Comparison of ENCODE assay signal across 9 cellular contexts in the genomic region with DNA sequence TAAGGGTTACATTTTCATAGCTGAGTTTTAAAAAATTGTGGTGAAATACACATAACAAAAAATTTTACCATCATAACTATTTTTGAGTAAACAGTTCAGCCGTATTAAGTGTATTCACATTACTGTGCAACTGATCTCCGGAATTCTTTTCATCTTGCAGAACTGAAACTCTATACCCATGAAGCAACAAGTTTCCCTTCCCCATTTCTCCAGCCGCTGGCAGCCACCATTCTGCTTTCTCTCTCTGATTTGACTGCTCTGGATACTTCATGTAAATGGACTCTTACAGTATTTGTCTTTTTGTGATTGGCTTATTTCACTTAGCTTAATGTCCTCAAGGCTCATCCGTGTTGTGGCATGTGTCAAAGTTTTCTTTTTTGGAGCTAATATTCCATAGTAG.
DNase-seq lines count a peak whose midpoint lies in the region; ATAC-seq lines count a peak whose summit lies in the region.
"Had no signal": no experiment of that assay in that cellular context is flagged by ENCODE, and none has a peak within 500 bp of the region (broad histone marks: within the 10 kb centered on the region; RNA-seq: fewer than 3 reads in every experiment).

No MANE protein-coding gene starts in this region.

- peak; percentile 35 for DNase-seq in Ammon's horn (ENCODE audit: low spot score)
- peak; percentile 80 for DNase-seq in RPMI8226
- DNase-seq in SW480 (ENCODE audit: low spot score): no peak
- no peak for DNase-seq in NCI-H1092 treated with DMSO at 0.1 percent for 48 hours (lab: John Stamatoyannopoulos, UW)
- DNase-seq in posterior vena cava (ENCODE audit: low spot score): no peak
- DNase-seq in NCI-H524 (lab: John Stamatoyannopoulos, UW): no peak
- DNase-seq: upper lobe of left lung had no signal

- peak; percentile 100 for ATAC-seq in GM19372 (IDR thresholded peaks at IDR 0.05; ENCODE audit: low read depth, unreplicated experiment)
- peak; percentile 100 for ATAC-seq in HG03060 (IDR thresholded peaks at IDR 0.05; ENCODE audit: low read depth, unreplicated experiment)

- intact Hi-C loops in posterior vena cava (cut with DNase I): no loop called here

Comparison
In these comparisons a context has a peak if more than half of its experiments do, and no peak if none do; other contexts are left out.
1. DNase-seq: peak in Ammon's horn (single experiment) and RPMI8226 (single experiment); none in SW480 (single experiment), NCI-H1092 treated with DMSO at 0.1 percent for 48 hours (single experiment), posterior vena cava (single experiment) and NCI-H524 (0 of 2).